Comparison of ENCODE assay signal across 35 cellular contexts in genomic region chr6:159906400-159906799, GRCh38. TPM values are rescaled to one million over a fixed set of nuclear protein-coding genes. Genes with fewer than 3 reads are reported as not detected.
"Had no signal": no experiment of that assay in that cellular context is flagged by ENCODE, and none has a peak within 500 bp of the region (broad histone marks: within the 10 kb centered on the region; RNA-seq: fewer than 3 reads in every experiment).

No MANE protein-coding gene starts in this region.

- H3K36me3 ChIP-seq: adrenal gland, brain microvascular endothelial cell, breast epithelium had no signal

- DNase-seq: activated B cell treated with CpG ODN at 0.5 μM for 24 hours; activated CD4-positive, alpha-beta memory T cell treated with anti-CD3 and anti-CD28 coated beads for 36 hours; activated CD4-positive, alpha-beta T cell treated with anti-CD3 and anti-CD28 coated beads for 4 hours; activated CD4-positive, alpha-beta T cell treated with anti-CD3 and anti-CD28 coated beads, Interleukin-2, amount 10 ng/mL, durations not matched to agents 24 days and 14 days; activated CD4-positive, alpha-beta T cell treated with anti-CD3 and anti-CD28 coated beads, Interleukin-2, amount 50 U/mL, for 1 hour; activated CD4-positive, alpha-beta T cell treated with anti-CD3 and anti-CD28 coated beads, Interleukin-2, amount 50 U/mL, for 4 hours; activated CD4-positive, CD25-positive, alpha-beta regulatory T cell treated with anti-CD3 and anti-CD28 coated beads, Interleukin-2, amount 50 U/mL, for 72 hours; activated CD8-positive, alpha-beta memory T cell treated with anti-CD3 and anti-CD28 coated beads, Interleukin-2, amount 50 U/mL, for 4 hours; activated CD8-positive, alpha-beta T cell treated with anti-CD3 and anti-CD28 coated beads for 36 hours; activated effector memory CD4-positive, alpha-beta T cell treated with anti-CD3 and anti-CD28 coated beads, Interleukin-2, amount 50 U/mL, for 16 hours; activated gamma-delta T cell treated with Interleukin-2 at 50 U/mL for 16 hours; activated naive CD4-positive, alpha-beta T cell; activated naive CD4-positive, alpha-beta T cell treated with anti-CD3 and anti-CD28 coated beads for 36 hours; activated naive CD4-positive, alpha-beta T cell treated with anti-CD3 and anti-CD28 coated beads, Interleukin-2, amount 50 U/mL, for 16 hours; activated naive CD8-positive, alpha-beta T cell treated with anti-CD3 and anti-CD28 coated beads for 36 hours; activated T-cell treated with anti-CD3 and anti-CD28 coated beads for 4 hours; activated T-cell treated with anti-CD3 and anti-CD28 coated beads, Interleukin-2, amount 50 U/mL, for 1 hour; activated T-cell treated with anti-CD3 and anti-CD28 coated beads, Interleukin-2, amount 50 U/mL, for 4 hours; activated T-cell treated with anti-CD3 and anti-CD28 coated beads, Interleukin-2, amount 50 U/mL, for 72 hours; adrenal gland; amniotic stem cell; aorta; body of pancreas; brain microvascular endothelial cell; central memory CD4-positive, alpha-beta T cell; T-helper 2 cell; T-helper 9 cell had no signal

- FAIRE-seq: astrocyte, TTC549 had no signal

- H3K4me3 ChIP-seq: adrenal gland, body of pancreas, breast epithelium had no signal

- H3K27me3 ChIP-seq: adrenal gland, body of pancreas, brain microvascular endothelial cell had no signal

- H3K27ac ChIP-seq: adrenal gland, body of pancreas, brain microvascular endothelial cell, breast epithelium, VCaP had no signal

- ATAC-seq: activated CD8-positive, alpha-beta T cell treated with anti-CD3 and anti-CD28 coated beads for 36 hours; activated naive CD4-positive, alpha-beta T cell treated with anti-CD3 and anti-CD28 coated beads, Interleukin-2, amount 50 U/mL, for 72 hours; activated T-cell treated with anti-CD3 and anti-CD28 coated beads, Interleukin-2, amount 50 U/mL, for 4 hours; activated T-cell treated with anti-CD3 and anti-CD28 coated beads, Interleukin-2, amount 50 U/mL, for 72 hours; activated T-helper 17 cell treated with anti-CD3 and anti-CD28 coated beads, Interleukin-2, amount 50 U/mL, for 72 hours; body of pancreas had no signal

- H3K4me1 ChIP-seq: adrenal gland, body of pancreas, breast epithelium had no signal

- H3K9me3 ChIP-seq: adrenal gland, body of pancreas, breast epithelium had no signal

RNA-seq across cellular contexts. Expression of gene MAS1, which starts 15.6 kb away (rescaled TPM):
- total RNA-seq: activated B cell treated with CpG ODN at 0.5 μM for 24 hours; activated CD4-positive, alpha-beta memory T cell treated with anti-CD3 and anti-CD28 coated beads for 36 hours; activated CD4-positive, alpha-beta T cell treated with anti-CD3 and anti-CD28 coated beads, Interleukin-2, amount 10 ng/mL, durations not matched to agents 24 days and 14 days; activated CD8-positive, alpha-beta memory T cell treated with anti-CD3 and anti-CD28 coated beads for 36 hours; activated CD8-positive, alpha-beta T cell treated with anti-CD3 and anti-CD28 coated beads for 36 hours; activated naive CD4-positive, alpha-beta T cell treated with anti-CD3 and anti-CD28 coated beads for 36 hours; activated naive CD8-positive, alpha-beta T cell treated with anti-CD3 and anti-CD28 coated beads for 36 hours; activated T-cell treated with anti-CD3 and anti-CD28 coated beads, Interleukin-2, amount 50 U/mL, for 4 hours; activated T-cell treated with anti-CD3 and anti-CD28 coated beads, Interleukin-2, amount 50 U/mL, for 72 hours; activated T-helper 1 cell treated with anti-CD3 and anti-CD28 coated beads, Interleukin-12 subunit alpha, Interleukin-12 subunit beta, Interleukin-2, Interleukin-4 antibody, amounts not matched to agents 30 ng/mL and 10 ng/mL and 1 ng/mL, durations not matched to agents 14 hours and 24 hours and 36 hours; activated T-helper 17 cell treated with anti-CD3 and anti-CD28 coated beads, Interleukin-2, amount 50 U/mL, for 72 hours; adrenal gland; astrocyte; body of pancreas; breast epithelium had no signal
- polyA plus RNA-seq: aorta had no signal
